ENCODE assay signal across 8 cellular contexts in genomic region chr7:135979674-135980660, GRCh38. TPM values are rescaled to one million over a fixed set of nuclear protein-coding genes. Genes with fewer than 3 reads are reported as not detected.
DNase-seq lines count a peak whose midpoint lies in the region; ATAC-seq and TF ChIP-seq lines count a peak whose summit lies in the region.

No MANE protein-coding gene starts in this region.

- H3K27me3 Mint-ChIP-seq in nephron (ENCODE audit: low read depth) = no peaks in the 10 kb centered on the region

- H3K9me3 ChIP-seq in ascending aorta = no peaks in the 10 kb centered on the region

- no peak for TF ChIP-seq CTCF in GM12865 (IDR thresholded peaks at IDR 0.05; ENCODE audit: insufficient read depth, low read depth, low read length, missing control alignments)
- TF ChIP-seq CTCF in ascending aorta (IDR thresholded peaks at IDR 0.05) = no peak
- TF ChIP-seq CTCF in nephron (IDR thresholded peaks at IDR 0.05; ENCODE audit: unreplicated experiment in 3 of 3) = no peak

- peak overlapping the region in 1 of 3 experiments; percentile 67 for H3K4me3 Mint-ChIP-seq in nephron

- no peaks in the 10 kb centered on the region for H3K27me3 ChIP-seq in ascending aorta

- H3K27ac Mint-ChIP-seq in nephron = peak overlapping the region in 2 of 3 experiments; percentile 13 to 44

- H3K9me3 Mint-ChIP-seq in nephron = no peaks in the 10 kb centered on the region

- H3K36me3 ChIP-seq in ascending aorta = no peaks in the 10 kb centered on the region

- peak overlapping the region; percentile 31 to 52 for H3K27ac ChIP-seq in ascending aorta

- H3K36me3 Mint-ChIP-seq in nephron (ENCODE audit: low read depth) = no peaks in the 10 kb centered on the region

- intact Hi-C loops in ascending aorta (cut with DNase I) = loop anchor here (5.0 kb wide), 3 partner anchors 233 to 1663 kb away; partner anchors contain the start of genes CNOT4, FAM180A and SLC35B4
- intact Hi-C loops in head of caudate nucleus (cut with DNase I) = no loop called here

- peak overlapping the region; percentile 34 for H3K4me3 ChIP-seq in GM12865 (ENCODE audit: low read depth, low read length)
- peak overlapping the region in 1 of 2 donors; percentile 31 for H3K4me3 ChIP-seq in ascending aorta

- peak; percentile 75 for DNase-seq in GM12865 (ENCODE audit: low read depth)
- DNase-seq in ascending aorta (ENCODE audit: low spot score in 2 of 2) = no peak
- DNase-seq in head of caudate nucleus = no peak
- no peak for DNase-seq in NCI-H345 (lab: John Stamatoyannopoulos, UW)

- H3K4me1 ChIP-seq in ascending aorta = peaks cover 0 to 10% of the 10 kb centered on the region in 2 donors

- H3K4me1 Mint-ChIP-seq in nephron = peaks cover 10% of the 10 kb centered on the region

- peak; percentile 17 for ATAC-seq in HG03175 (IDR thresholded peaks at IDR 0.05; ENCODE audit: unreplicated experiment)
- no peak for ATAC-seq in HG03135 (IDR thresholded peaks at IDR 0.05; ENCODE audit: unreplicated experiment)
- no peak for ATAC-seq in HG03280 (IDR thresholded peaks at IDR 0.05; ENCODE audit: unreplicated experiment)

RNA-seq across cellular contexts. Expression of gene MTPN, which starts 2.8 kb away (rescaled TPM):
- 43.5 TPM for total RNA-seq in ascending aorta
